17 cellular contexts compared by ENCODE assay signal in the genomic region with DNA sequence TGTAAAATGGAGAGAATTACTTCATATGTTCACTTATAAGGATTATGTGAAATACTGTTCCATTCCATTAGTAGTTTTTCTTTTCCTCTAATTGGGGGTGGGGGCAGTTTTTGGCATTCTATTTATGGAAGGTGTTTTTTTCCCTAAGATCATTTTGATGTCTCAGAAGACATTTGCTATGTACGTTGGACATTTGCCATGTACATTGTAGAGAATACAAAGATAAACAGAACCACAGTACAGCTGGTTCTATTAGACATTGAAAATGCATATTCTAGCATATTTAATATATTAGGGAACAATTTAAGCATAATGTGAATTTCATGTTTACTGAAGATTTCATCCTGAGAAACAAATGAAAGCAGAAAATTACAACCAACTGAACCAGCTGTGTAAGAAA.
DNase-seq lines count a peak whose midpoint lies in the region; TF ChIP-seq lines count a peak whose summit lies in the region.
"Had no signal": no experiment of that assay in that cellular context is flagged by ENCODE, and none has a peak within 500 bp of the region (broad histone marks: within the 10 kb centered on the region; RNA-seq: fewer than 3 reads in every experiment).

No MANE protein-coding gene starts in this region.

- no peaks in the 10 kb centered on the region for H3K9me3 ChIP-seq in fibroblast of lung (ENCODE audit: control insufficient read depth, insufficient read depth, low read depth, low read length)
- H3K9me3 ChIP-seq: BLaER1 had no signal

- H3K4me2 ChIP-seq in fibroblast of lung (ENCODE audit: extremely low read depth, insufficient read depth, low read length) = no peak overlapping the region
- H3K4me2 ChIP-seq: BLaER1 had no signal

- no peaks in the 10 kb centered on the region for H3K27me3 Mint-ChIP-seq in osteocyte (ENCODE audit: unreplicated experiment)
- H3K27me3 Mint-ChIP-seq: CD4-positive, alpha-beta memory T cell had no signal

- no peaks in the 10 kb centered on the region for H3K79me2 ChIP-seq in fibroblast of lung (ENCODE audit: control insufficient read depth, insufficient read depth, low read length)

- no peak overlapping the region for H3K4me3 Mint-ChIP-seq in osteocyte (ENCODE audit: unreplicated experiment)
- H3K4me3 Mint-ChIP-seq: CD14-positive monocyte; CD4-positive, alpha-beta memory T cell; HFFc6 had no signal

- TF ChIP-seq CTCF in LNCaP clone FGC (IDR thresholded peaks at IDR 0.05; ENCODE audit: control insufficient read depth, extremely low read depth, insufficient read depth) (no peak), fibroblast of lung (conservative IDR thresholded peaks at IDR 0.05 in 1 of 2, IDR thresholded peaks at IDR 0.05 in 1 of 2; ENCODE audit: low read depth in 1 of 2, low read length in 2 of 2) (no peak), osteocyte (IDR thresholded peaks at IDR 0.05) (no peak)

- H3K9me3 Mint-ChIP-seq in osteocyte (ENCODE audit: unreplicated experiment) = no peaks in the 10 kb centered on the region
- H3K9me3 Mint-ChIP-seq: CD14-positive monocyte; CD4-positive, alpha-beta memory T cell; HFFc6 had no signal

- no peak overlapping the region for H3K9ac ChIP-seq in fibroblast of lung (ENCODE audit: insufficient read depth, low read length)
- H3K9ac ChIP-seq: BLaER1 had no signal

- H3K36me3 Mint-ChIP-seq in osteocyte (ENCODE audit: unreplicated experiment) = peaks cover 20% of the 10 kb centered on the region

- H3K4me1 ChIP-seq in fibroblast of lung (ENCODE audit: control insufficient read depth, extremely low read depth, insufficient read depth, low read length) = no peaks in the 10 kb centered on the region
- H3K4me1 ChIP-seq: BLaER1 had no signal

- no peak overlapping the region for H3K4me3 ChIP-seq in LNCaP clone FGC (ENCODE audit: low read depth, low read length)
- no peak overlapping the region for H3K4me3 ChIP-seq in fibroblast of lung (replicated peaks in 1 of 4; ENCODE audit: control extremely low read depth in 1 of 4, insufficient read depth in 1 of 4, low read depth in 3 of 4, low read length in 4 of 4)
- H3K4me3 ChIP-seq: BLaER1 had no signal

- peak overlapping the region; percentile 28 for H3K27ac Mint-ChIP-seq in osteocyte (ENCODE audit: unreplicated experiment)
- H3K27ac Mint-ChIP-seq: CD14-positive monocyte, HFFc6 had no signal

- no peaks in the 10 kb centered on the region for H3K27me3 ChIP-seq in fibroblast of lung (ENCODE audit: control insufficient read depth, insufficient read depth, low read length)
- H3K27me3 ChIP-seq: BLaER1 had no signal

- no peaks in the 10 kb centered on the region for H4K20me1 ChIP-seq in fibroblast of lung (ENCODE audit: control insufficient read depth, extremely low read depth, insufficient read depth, low read length)
- H4K20me1 ChIP-seq: BLaER1 had no signal

- peaks cover 17% of the 10 kb centered on the region for H3K4me1 Mint-ChIP-seq in osteocyte (ENCODE audit: unreplicated experiment)
- H3K4me1 Mint-ChIP-seq: CD14-positive monocyte had no signal

- DNase-seq in LNCaP clone FGC (ENCODE audit: low read depth) = peak; percentile 30
- DNase-seq in brain pericyte (ENCODE audit: low read depth, low spot score) = peak; percentile 12
- peak; percentile 7 to 60 for DNase-seq in fibroblast of lung (ENCODE audit: low read depth in 2 of 2)
- DNase-seq in osteocyte (ENCODE audit: extremely low spot score, unreplicated experiment) = no peak
- no peak for DNase-seq in activated naive CD4-positive, alpha-beta T cell (lab: John Stamatoyannopoulos, UW)
- DNase-seq in NCI-H1417 treated with DMSO at 0.1 percent for 48 hours (lab: John Stamatoyannopoulos, UW) = no peak
- no peak for DNase-seq in HPDE6-E6E7 (ENCODE audit: extremely low spot score)
- DNase-seq: 8988T; CD4-positive, alpha-beta memory T cell; DMS153; DMS79; GDM1; GOT3; H7; HFFc6 had no signal

- no peak overlapping the region for H3K27ac ChIP-seq in fibroblast of lung (ENCODE audit: insufficient read depth, low read length)
- H3K27ac ChIP-seq: BLaER1 had no signal

- H3K36me3 ChIP-seq in fibroblast of lung (ENCODE audit: control insufficient read depth, insufficient read depth, low read length) = peaks cover 1% of the 10 kb centered on the region

- H2AFZ ChIP-seq in fibroblast of lung (ENCODE audit: low read length) = no peak overlapping the region

Comparison
In these comparisons a context has a peak if more than half of its experiments do, and no peak if none do; other contexts are left out.
1. DNase-seq: peak in LNCaP clone FGC (single experiment), brain pericyte (single experiment) and fibroblast of lung (2 of 2); none in osteocyte (single experiment), activated naive CD4-positive, alpha-beta T cell (0 of 4), NCI-H1417 treated with DMSO at 0.1 percent for 48 hours (single experiment) and HPDE6-E6E7 (single experiment).